Comparison of ENCODE assay signal across 27 cellular contexts in genomic region chr20:49354673-49355072, GRCh38.
"Had no signal": no experiment of that assay in that cellular context is flagged by ENCODE, and none has a peak within 500 bp of the region (broad histone marks: within the 10 kb centered on the region; RNA-seq: fewer than 3 reads in every experiment).

No MANE protein-coding gene starts in this region.

- DNase-seq: naive B cell; naive thymus-derived CD8-positive, alpha-beta T cell; nephron progenitor cell; nucleus accumbens; pancreas; right cardiac atrium; small intestine; stimulated activated CD4-positive, alpha-beta T cell treated with anti-CD3 and anti-CD28 coated beads, Interleukin-15, amount 100 ng/mL, for 24 hours; stimulated activated CD4-positive, alpha-beta T cell treated with anti-CD3 and anti-CD28 coated beads, Interleukin-2, amount 100 ng/mL, for 24 hours; stimulated activated CD4-positive, alpha-beta T cell treated with anti-CD3 and anti-CD28 coated beads, Interleukin-2, amount 100 ng/mL, for 48 hours; stimulated activated CD4-positive, alpha-beta T cell treated with anti-CD3 and anti-CD28 coated beads, Interleukin-4, amount 100 ng/mL, for 24 hours; stimulated activated naive CD4-positive, alpha-beta T cell; stimulated activated naive CD8-positive, alpha-beta T cell treated with anti-CD3 and anti-CD28 coated beads, Interleukin-15, amount 100 ng/mL, for 72 hours; stimulated activated naive CD8-positive, alpha-beta T cell treated with anti-CD3 and anti-CD28 coated beads, Interleukin-15, Interleukin-2, amounts not matched to agents 100 U/mL and 50 U/mL, for 24 hours; substantia nigra; testis; trophoblast cell; upper lobe of left lung had no signal

- FAIRE-seq: pancreas, small intestine, urothelium cell line had no signal

- H3K27me3 ChIP-seq: pancreas, suprapubic skin, testis, tibial nerve, upper lobe of left lung, vagina had no signal

- H3K27ac ChIP-seq: neutrophil, pancreas, prostate gland, suprapubic skin, testis, tibial nerve, upper lobe of left lung, vagina had no signal

- H3K4me3 ChIP-seq: pancreas, prostate gland, suprapubic skin, testis, tibial nerve, upper lobe of left lung, vagina had no signal

- H3K36me3 ChIP-seq: neutrophil, pancreas, prostate gland, suprapubic skin, tibial nerve, upper lobe of left lung, vagina had no signal

- ATAC-seq: naive thymus-derived CD8-positive, alpha-beta T cell; natural killer cell treated with Interleukin-12 subunit alpha and Interleukin-12 subunit beta and Interleukin-15 and Interleukin-18, amount 100 ng/mL, for 72 hours; pancreas; right cardiac atrium; sciatic nerve; stimulated activated memory B cell treated with anti-CD40 and anti-IgM and Interleukin-4, amounts not matched to agents 10 μg/mL and 1 μg/mL and 100 μg/mL, for 72 hours; stimulated activated naive CD8-positive, alpha-beta T cell treated with anti-CD3 and anti-CD28 coated beads, Interleukin-15, amount 100 ng/mL, for 72 hours; stimulated activated naive CD8-positive, alpha-beta T cell treated with anti-CD3 and anti-CD28 coated beads, Interleukin-15, Interleukin-2, amounts not matched to agents 100 U/mL and 50 U/mL, for 24 hours had no signal

- H3K9me3 ChIP-seq: neutrophil, pancreas, prostate gland, suprapubic skin, testis, tibial nerve, upper lobe of left lung, vagina had no signal

- H3K4me1 ChIP-seq: pancreas, tibial nerve, upper lobe of left lung, vagina had no signal
